ENCODE assay signal across 21 cellular contexts in the genomic region with DNA sequence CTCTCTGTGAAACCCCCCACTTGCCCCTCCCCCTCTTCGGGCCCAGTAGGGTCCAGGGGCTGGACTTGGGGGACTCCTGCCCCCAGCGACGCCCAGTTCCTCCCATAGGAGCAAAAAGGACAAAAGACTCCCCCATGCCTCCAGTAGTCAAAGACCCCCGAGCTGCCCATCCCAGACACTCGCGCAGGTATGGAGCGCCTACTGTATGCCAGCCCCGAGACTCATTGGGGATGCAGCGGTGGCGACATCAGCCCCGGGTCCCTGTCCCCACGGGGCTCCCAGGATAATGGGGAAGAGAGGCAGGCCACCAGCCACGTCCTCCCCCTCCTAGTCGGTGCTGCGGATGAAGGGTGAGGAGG. TPM values are rescaled to one million over a fixed set of nuclear protein-coding genes. Genes with fewer than 3 reads are reported as not detected.
A peak's percentile ranks its signal among the peaks of the same experiment; 100 is the strongest.
DNase-seq lines count a peak whose midpoint lies in the region; ATAC-seq, FAIRE-seq and TF ChIP-seq lines count a peak whose summit lies in the region.
"Had no signal": no experiment of that assay in that cellular context is flagged by ENCODE, and none has a peak within 500 bp of the region (broad histone marks: within the 10 kb centered on the region; RNA-seq: fewer than 3 reads in every experiment).

No MANE protein-coding gene starts in this region.

- no peaks in the 10 kb centered on the region for H3K9me3 ChIP-seq in BE2C
- no peaks in the 10 kb centered on the region for H3K9me3 ChIP-seq in IMR-90 (ENCODE audit: control insufficient read depth, insufficient read depth, low read length)
- peaks cover 0 to 2% of the 10 kb centered on the region in 2 donors for H3K9me3 ChIP-seq in neuronal stem cell (replicated peaks in 1 of 2; ENCODE audit: control insufficient read depth in 2 of 2, insufficient read depth in 1 of 2, low read depth in 1 of 2, low read length in 2 of 2)
- H3K9me3 ChIP-seq in SJCRH30 (replicated peaks), result no peaks in the 10 kb centered on the region

- peak overlapping the region; percentile 73 for H3K4me3 ChIP-seq in BE2C (ENCODE audit: low read depth, low read length)
- peak overlapping the region; percentile 37 for H3K4me3 ChIP-seq in IMR-90 (ENCODE audit: insufficient read depth, low read depth, low read length)
- peak overlapping the region; percentile 44 to 77 for H3K4me3 ChIP-seq in neuronal stem cell (ENCODE audit: low read length in 2 of 2)
- H3K4me3 ChIP-seq in SJCRH30, result no peak overlapping the region
- H3K4me3 ChIP-seq: PC-9 had no signal

- H3K23ac ChIP-seq in IMR-90 (ENCODE audit: low read depth, low read length) (no peak overlapping the region), neuronal stem cell (ENCODE audit: low read depth, low read length, poor library complexity) (no peak overlapping the region)

- peak overlapping the region; percentile 15; the same call in 1 of the 2 replicates for H4K91ac ChIP-seq in IMR-90 (ENCODE audit: insufficient read depth, low read depth, low read length)
- no peak overlapping the region for H4K91ac ChIP-seq in neuronal stem cell (ENCODE audit: low read depth, low read length, poor library complexity)

- CTCF ChIA-PET in IMR-90 (lab: Yijun Ruan, JAX), result no interaction called here

- intact Hi-C loops in IMR-90 (cut with micrococcal nuclease), result no loop called here

- H2AFZ ChIP-seq in IMR-90 (replicated peaks; ENCODE audit: low read length, poor library complexity) (peak overlapping the region; percentile 89), neuronal stem cell (ENCODE audit: low read length) (peak overlapping the region; percentile 93)
- H2AFZ ChIP-seq: PC-9 had no signal

- no peaks in the 10 kb centered on the region for H3K79me1 ChIP-seq in IMR-90 (ENCODE audit: low read depth in 1 of 2, low read length in 2 of 2)
- H3K79me1 ChIP-seq in neuronal stem cell (ENCODE audit: low read depth, low read length), result no peaks in the 10 kb centered on the region

- peak; percentile 4 for ATAC-seq in IMR-90 (ENCODE audit: low read depth)
- ATAC-seq in GM21825 (IDR thresholded peaks at IDR 0.05; ENCODE audit: unreplicated experiment), result no peak
- no peak for ATAC-seq in HG02973 (IDR thresholded peaks at IDR 0.05; ENCODE audit: unreplicated experiment)
- ATAC-seq: activated naive CD4-positive, alpha-beta T cell treated with anti-CD3 and anti-CD28 coated beads, Interleukin-2, amount 50 U/mL, for 72 hours; naive thymus-derived CD8-positive, alpha-beta T cell had no signal

- H4K8ac ChIP-seq in IMR-90 (ENCODE audit: low read depth in 2 of 2, low read length in 2 of 2) (peak overlapping the region in 1 of 2 experiments; percentile 64; a peak in 2 of 4 replicates), neuronal stem cell (ENCODE audit: low read depth, low read length) (no peak overlapping the region)

- peaks cover 4% of the 10 kb centered on the region for H3K27me3 Mint-ChIP-seq in endothelial cell (ENCODE audit: unreplicated experiment)

- H3K27me3 ChIP-seq in BE2C (no peaks in the 10 kb centered on the region), IMR-90 (ENCODE audit: control insufficient read depth, insufficient read depth, low read length) (peaks cover 5% of the 10 kb centered on the region; the same call in 1 of the 2 replicates), neuronal stem cell (ENCODE audit: control insufficient read depth in 3 of 3, insufficient read depth in 3 of 3, low read depth in 1 of 3, low read length in 3 of 3) (no peaks in the 10 kb centered on the region), SJCRH30 (no peaks in the 10 kb centered on the region)

- H2BK15ac ChIP-seq in IMR-90 (ENCODE audit: low read depth, low read length), result no peak overlapping the region
- peak overlapping the region; percentile 2 for H2BK15ac ChIP-seq in neuronal stem cell (ENCODE audit: low read length)

- H3K27ac ChIP-seq in IMR-90 (ENCODE audit: insufficient read depth, low read length), result no peak overlapping the region
- H3K27ac ChIP-seq in neuronal stem cell (replicated peaks; ENCODE audit: low read length), result no peak overlapping the region
- H3K27ac ChIP-seq in SJCRH30, result no peak overlapping the region
- H3K27ac ChIP-seq: PC-9 had no signal

- no peak overlapping the region for H3K27ac Mint-ChIP-seq in endothelial cell (ENCODE audit: unreplicated experiment)
- H3K27ac Mint-ChIP-seq: activated naive CD4-positive, alpha-beta T cell treated with anti-CD3 and anti-CD28 coated beads, Interleukin-2, amount 50 U/mL, for 72 hours; activated T-cell treated with anti-CD3 and anti-CD28 coated beads, Interleukin-2, amount 50 U/mL, for 24 hours; immature natural killer cell; naive thymus-derived CD8-positive, alpha-beta T cell had no signal

- peak overlapping the region; percentile 78 for H2AK9ac ChIP-seq in IMR-90 (replicated peaks; ENCODE audit: low read depth, low read length, poor library complexity)

- no TSS peak for BruUV-seq in IMR-90 (replicated peaks; lab: Mats Ljungman, UMichigan)

- H3K9ac ChIP-seq in IMR-90 (ENCODE audit: low read depth, low read length) (peak overlapping the region; percentile 22; the same call in 1 of the 2 replicates), neuronal stem cell (ENCODE audit: low read depth, low read length, poor library complexity) (peak overlapping the region; percentile 63)

- H4K5ac ChIP-seq in IMR-90 (ENCODE audit: low read depth, low read length), result peak overlapping the region; percentile 68; the same call in 1 of the 2 replicates

- H2AK5ac ChIP-seq in IMR-90 (ENCODE audit: low read depth, low read length) (peak overlapping the region; percentile 11; the same call in 1 of the 2 replicates), neuronal stem cell (ENCODE audit: low read depth, low read length) (peak overlapping the region; percentile 38)

- no peaks in the 10 kb centered on the region for H3K9me3 Mint-ChIP-seq in endothelial cell (ENCODE audit: unreplicated experiment)
- H3K9me3 Mint-ChIP-seq: activated naive CD4-positive, alpha-beta T cell treated with anti-CD3 and anti-CD28 coated beads, Interleukin-2, amount 50 U/mL, for 72 hours; activated T-cell treated with anti-CD3 and anti-CD28 coated beads, Interleukin-2, amount 50 U/mL, for 24 hours had no signal

- no peaks in the 10 kb centered on the region for H3K4me1 Mint-ChIP-seq in endothelial cell (ENCODE audit: unreplicated experiment)
- H3K4me1 Mint-ChIP-seq: immature natural killer cell had no signal

- POLR2A ChIA-PET in IMR-90 (lab: Charles Lee; ENCODE audit: unreplicated experiment), result no interaction called here

- no CpG with 5 or more reads among the region's 15 CpGs for WGBS in IMR-90 (ENCODE audit: extremely low coverage in 2 of 2, insufficient read length in 1 of 2), 2 experiments
- WGBS in neuronal stem cell (ENCODE audit: extremely low coverage in 2 of 2, insufficient read length in 2 of 2, insufficient replicate concordance in 1 of 2), 2 donors, result no CpG with 5 or more reads among the region's 15 CpGs

- no peak overlapping the region for H3K18ac ChIP-seq in IMR-90 (ENCODE audit: low read depth, low read length)
- peak overlapping the region; percentile 93 for H3K18ac ChIP-seq in neuronal stem cell (ENCODE audit: low read length)

- TF ChIP-seq CTCF in BE2C (IDR thresholded peaks at IDR 0.05; ENCODE audit: low read depth, low read length) (no peak), IMR-90 (conservative IDR thresholded peaks at IDR 0.05; ENCODE audit: low read depth, low read length) (no peak), endothelial cell (IDR thresholded peaks at IDR 0.05; ENCODE audit: unreplicated experiment) (no peak)

- peak overlapping the region; percentile 89 for H3K4me2 ChIP-seq in IMR-90 (ENCODE audit: low read depth, low read length)
- peak overlapping the region; percentile 94 for H3K4me2 ChIP-seq in neuronal stem cell (ENCODE audit: insufficient read depth, low read length, poor library complexity, severe bottlenecking)
- H3K4me2 ChIP-seq: PC-9 had no signal

- H3K14ac ChIP-seq in IMR-90 (replicated peaks; ENCODE audit: low read depth, low read length) (no peak overlapping the region), neuronal stem cell (ENCODE audit: low read length) (no peak overlapping the region)

- H3K36me3 ChIP-seq in BE2C (no peaks in the 10 kb centered on the region), IMR-90 (ENCODE audit: control insufficient read depth, insufficient read depth, low read length) (no peaks in the 10 kb centered on the region), neuronal stem cell (replicated peaks in 1 of 2; ENCODE audit: control insufficient read depth in 2 of 2, insufficient read depth in 2 of 2, low read length in 2 of 2) (no peaks in the 10 kb centered on the region), SJCRH30 (no peaks in the 10 kb centered on the region)

- peaks cover 7% of the 10 kb centered on the region for H3K9me1 ChIP-seq in IMR-90 (ENCODE audit: insufficient read depth, low read length)

- no peak for FAIRE-seq in frontal cortex (lab: Jason Lieb, UNC)

- H2BK12ac ChIP-seq in neuronal stem cell (ENCODE audit: low read length), result no peak overlapping the region

- H3K4me1 ChIP-seq in BE2C (no peaks in the 10 kb centered on the region), IMR-90 (ENCODE audit: control insufficient read depth, insufficient read depth, low read length) (peaks cover 9% of the 10 kb centered on the region), neuronal stem cell (ENCODE audit: control insufficient read depth in 2 of 2, insufficient read depth in 1 of 2, low read depth in 1 of 2, low read length in 2 of 2) (peaks cover 4 to 5% of the 10 kb centered on the region in 2 donors), SJCRH30 (no peaks in the 10 kb centered on the region)

- H3K56ac ChIP-seq in IMR-90 (ENCODE audit: extremely low read depth, insufficient read depth, low read length), result no peak overlapping the region

- H3K4ac ChIP-seq in IMR-90 (ENCODE audit: low read depth, low read length), result peak overlapping the region; percentile 81
- peak overlapping the region; percentile 8 for H3K4ac ChIP-seq in neuronal stem cell (ENCODE audit: low read length)

- H4K20me1 ChIP-seq in IMR-90 (ENCODE audit: insufficient read depth, low read length), result peaks cover 4% of the 10 kb centered on the region; the same call in 1 of the 2 replicates

- no peak for TF ChIP-seq RAD21 in IMR-90 (IDR thresholded peaks at IDR 0.05; ENCODE audit: low read length)

- no peak for TF ChIP-seq POLR2A in IMR-90 (IDR thresholded peaks at IDR 0.05; ENCODE audit: low read depth, low read length)

- H2BK20ac ChIP-seq in IMR-90 (ENCODE audit: low read depth, low read length), result no peak overlapping the region

- H3K36me3 Mint-ChIP-seq in endothelial cell (ENCODE audit: low read depth, unreplicated experiment), result no peaks in the 10 kb centered on the region
- H3K36me3 Mint-ChIP-seq: activated naive CD4-positive, alpha-beta T cell treated with anti-CD3 and anti-CD28 coated beads, Interleukin-2, amount 50 U/mL, for 72 hours; immature natural killer cell; naive thymus-derived CD8-positive, alpha-beta T cell had no signal

- in situ Hi-C loops in IMR-90 (cut with MboI; ENCODE audit: low sequenced_read_pairs), result no loop called here

- DNase-seq in BE2C (no peak), IMR-90 (no peak), endothelial cell (ENCODE audit: low spot score) (no peak), neuronal stem cell (ENCODE audit: low spot score) (no peak), frontal cortex (ENCODE audit: low spot score in 2 of 2) (no peak), SJCRH30 (no peak)
- DNase-seq: activated CD4-positive, alpha-beta T cell treated with anti-CD3 and anti-CD28 coated beads, Interleukin-2, amount 50 U/mL, for 4 hours; activated T-cell treated with anti-CD3 and anti-CD28 coated beads, Interleukin-2, amount 50 U/mL, for 24 hours; AML-193; Calu3; central memory CD4-positive, alpha-beta T cell; GF-D8; immature natural killer cell; naive thymus-derived CD8-positive, alpha-beta T cell; PC-9 had no signal

- H3K4me3 Mint-ChIP-seq in endothelial cell (ENCODE audit: unreplicated experiment), result peak overlapping the region; percentile 85
- H3K4me3 Mint-ChIP-seq: activated T-cell treated with anti-CD3 and anti-CD28 coated beads, Interleukin-2, amount 50 U/mL, for 24 hours; immature natural killer cell had no signal

- H2BK5ac ChIP-seq in IMR-90 (ENCODE audit: low read depth, low read length, poor library complexity, severe bottlenecking) (no peak overlapping the region), neuronal stem cell (ENCODE audit: low read length) (no peak overlapping the region)

- no peak overlapping the region for H2BK120ac ChIP-seq in IMR-90 (ENCODE audit: low read depth, low read length)
- H2BK120ac ChIP-seq in neuronal stem cell (ENCODE audit: low read depth, low read length), result no peak overlapping the region

- dilution Hi-C loops in IMR-90 (cut with HindIII; ENCODE audit: low sequenced_read_pairs, unreplicated experiment), result no loop called here

RNA-seq across cellular contexts. Expression of a gene that starts 18.3 kb away (rescaled TPM):
- polyA plus RNA-seq in BE2C (2012; ENCODE audit: insufficient read depth, insufficient read length, low read depth), result not detected
- not detected in 2 replicates for total RNA-seq in IMR-90 (2012; rRNA removed)
- not detected in 2 replicates for polyA plus RNA-seq in IMR-90 (2012; rRNA removed)
- polyA plus RNA-seq in IMR-90 (2012; cell fraction: cytosol; rRNA removed), result not detected in 2 replicates
- 0.24 TPM in 1 of 2 replicates, not detected in the other for polyA plus RNA-seq in IMR-90 (2012; cell fraction: nucleus; rRNA removed; ENCODE audit: low replicate concordance)
- total RNA-seq in endothelial cell (ENCODE audit: unreplicated experiment), result not detected
- 0.13 TPM for polyA plus RNA-seq in neuronal stem cell (2013, experiment 1 of 2)
- 0.08 TPM for polyA plus RNA-seq in neuronal stem cell (2013, experiment 2 of 2)
- total RNA-seq in frontal cortex, result not detected
- total RNA-seq in SJCRH30 (2014; rRNA removed; shearing (Covaris generic)), result not detected in 2 replicates
- total RNA-seq: activated naive CD4-positive, alpha-beta T cell treated with anti-CD3 and anti-CD28 coated beads, Interleukin-2, amount 50 U/mL, for 72 hours; Calu3; lung microvascular endothelial cell; naive thymus-derived CD8-positive, alpha-beta T cell; PC-9; renal cortical epithelial cell; subcutaneous adipose tissue had no signal
- polyA plus RNA-seq: immature natural killer cell; naive thymus-derived CD8-positive, alpha-beta T cell had no signal
